Comparison of ENCODE assay signal across 9 cellular contexts in the genomic region with DNA sequence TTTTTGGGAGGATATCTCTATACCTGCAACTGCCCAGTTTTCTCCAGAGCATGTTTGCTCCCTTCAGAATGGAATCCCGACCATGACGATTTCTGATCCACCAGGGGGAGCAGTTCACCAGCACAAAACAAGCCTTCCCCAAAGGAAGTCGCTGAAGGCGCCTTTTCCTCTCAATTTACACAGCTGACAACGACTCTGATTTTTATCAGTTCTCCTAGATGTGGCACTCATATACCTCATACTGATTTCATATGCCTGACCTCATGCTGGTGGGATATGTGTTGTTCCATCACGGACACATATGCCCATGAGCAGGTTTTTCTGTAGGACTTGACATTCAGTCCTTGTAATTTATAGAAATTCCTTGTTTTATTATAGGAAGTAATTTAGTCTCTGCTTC.
DNase-seq lines count a peak whose midpoint lies in the region; ATAC-seq and TF ChIP-seq lines count a peak whose summit lies in the region.
"Had no signal": no experiment of that assay in that cellular context is flagged by ENCODE, and none has a peak within 500 bp of the region (broad histone marks: within the 10 kb centered on the region; RNA-seq: fewer than 3 reads in every experiment).

No MANE protein-coding gene starts in this region.

- H3K27me3 ChIP-seq in lower lobe of right lung (ENCODE audit: low read depth): no peaks in the 10 kb centered on the region

- H3K36me3 Mint-ChIP-seq in activated CD4-positive, alpha-beta T cell treated with anti-CD3 and anti-CD28 coated beads, Interleukin-2, amount 10 ng/mL, durations not matched to agents 24 days and 14 days (ENCODE audit: low read depth): no peaks in the 10 kb centered on the region
- H3K36me3 Mint-ChIP-seq: memory B cell had no signal

- no peaks in the 10 kb centered on the region for H3K9me3 ChIP-seq in lower lobe of right lung

- no peaks in the 10 kb centered on the region for H3K36me3 ChIP-seq in lower lobe of right lung

- TF ChIP-seq CTCF in GM12864 (IDR thresholded peaks at IDR 0.05; ENCODE audit: low read depth, low read length, missing control alignments) (peak; percentile 72), lower lobe of right lung (IDR thresholded peaks at IDR 0.05) (peak; percentile 76)

- H3K4me1 Mint-ChIP-seq in activated CD4-positive, alpha-beta T cell treated with anti-CD3 and anti-CD28 coated beads, Interleukin-2, amount 10 ng/mL, durations not matched to agents 24 days and 14 days: peaks cover 10% of the 10 kb centered on the region
- H3K4me1 Mint-ChIP-seq: memory B cell had no signal

- no peaks in the 10 kb centered on the region for H3K9me3 Mint-ChIP-seq in activated CD4-positive, alpha-beta T cell treated with anti-CD3 and anti-CD28 coated beads, Interleukin-2, amount 10 ng/mL, durations not matched to agents 24 days and 14 days

- H3K4me3 ChIP-seq in GM12864 (ENCODE audit: low read depth, low read length) (no peak overlapping the region), lower lobe of right lung (no peak overlapping the region)

- no peak overlapping the region for H3K4me3 Mint-ChIP-seq in activated CD4-positive, alpha-beta T cell treated with anti-CD3 and anti-CD28 coated beads, Interleukin-2, amount 10 ng/mL, durations not matched to agents 24 days and 14 days
- H3K4me3 Mint-ChIP-seq: memory B cell had no signal

- peaks cover 64% of the 10 kb centered on the region for H3K27me3 Mint-ChIP-seq in activated CD4-positive, alpha-beta T cell treated with anti-CD3 and anti-CD28 coated beads, Interleukin-2, amount 10 ng/mL, durations not matched to agents 24 days and 14 days
- H3K27me3 Mint-ChIP-seq: memory B cell had no signal

- DNase-seq in GM12864 (ENCODE audit: low read depth) (peak; percentile 0), NCI-H2227 treated with DMSO at 0.1 percent for 48 hours (lab: John Stamatoyannopoulos, UW) (peak; percentile 7), dermis microvascular lymphatic vessel endothelial cell (ENCODE audit: low read depth in 2 of 2) (peak; percentile 82 to 92), lower lobe of right lung (no peak), cerebellar nuclear complex (lab: John Stamatoyannopoulos, UW) (no peak)
- DNase-seq in activated CD4-positive, alpha-beta T cell treated with anti-CD3 and anti-CD28 coated beads, Interleukin-2, amount 10 ng/mL, durations not matched to agents 24 days and 14 days: peak; percentile 88
- DNase-seq in stimulated activated CD8-positive, alpha-beta memory T cell treated with anti-CD3 and anti-CD28 coated beads, Interleukin-15, amount 100 ng/mL, for 48 hours (ENCODE audit: low read depth in 2 of 2): peak; percentile 7 to 30

- H3K27ac Mint-ChIP-seq in activated CD4-positive, alpha-beta T cell treated with anti-CD3 and anti-CD28 coated beads, Interleukin-2, amount 10 ng/mL, durations not matched to agents 24 days and 14 days: no peak overlapping the region
- H3K27ac Mint-ChIP-seq: memory B cell had no signal

- intact Hi-C loops in activated CD4-positive, alpha-beta T cell treated with anti-CD3 and anti-CD28 coated beads, Interleukin-2, amount 10 ng/mL, durations not matched to agents 24 days and 14 days (cut with micrococcal nuclease): loop anchor here (1.0 kb wide), 2 partner anchors 33 to 1086 kb away; no protein-coding TSS in a partner anchor
- intact Hi-C loops in lower lobe of right lung (cut with DNase I): no loop called here

- H3K4me1 ChIP-seq in lower lobe of right lung: peaks cover 16% of the 10 kb centered on the region

- H3K27ac ChIP-seq in lower lobe of right lung: no peak overlapping the region

- peak; percentile 82 for ATAC-seq in HG02885 (IDR thresholded peaks at IDR 0.05; ENCODE audit: poor library complexity, unreplicated experiment)
- ATAC-seq in lower lobe of right lung: peak; percentile 60 to 77

Comparison
In these comparisons a context has a peak if more than half of its experiments do, and no peak if none do; other contexts are left out.
1. DNase-seq: peak in GM12864 (single experiment), NCI-H2227 treated with DMSO at 0.1 percent for 48 hours (single experiment), activated CD4-positive, alpha-beta T cell treated with anti-CD3 and anti-CD28 coated beads, Interleukin-2, amount 10 ng/mL, durations not matched to agents 24 days and 14 days (single experiment), dermis microvascular lymphatic vessel endothelial cell (2 of 2) and stimulated activated CD8-positive, alpha-beta memory T cell treated with anti-CD3 and anti-CD28 coated beads, Interleukin-15, amount 100 ng/mL, for 48 hours (2 of 2); none in lower lobe of right lung (single experiment) and cerebellar nuclear complex (0 of 2).